28 cellular contexts compared by ENCODE assay signal in the genomic region with DNA sequence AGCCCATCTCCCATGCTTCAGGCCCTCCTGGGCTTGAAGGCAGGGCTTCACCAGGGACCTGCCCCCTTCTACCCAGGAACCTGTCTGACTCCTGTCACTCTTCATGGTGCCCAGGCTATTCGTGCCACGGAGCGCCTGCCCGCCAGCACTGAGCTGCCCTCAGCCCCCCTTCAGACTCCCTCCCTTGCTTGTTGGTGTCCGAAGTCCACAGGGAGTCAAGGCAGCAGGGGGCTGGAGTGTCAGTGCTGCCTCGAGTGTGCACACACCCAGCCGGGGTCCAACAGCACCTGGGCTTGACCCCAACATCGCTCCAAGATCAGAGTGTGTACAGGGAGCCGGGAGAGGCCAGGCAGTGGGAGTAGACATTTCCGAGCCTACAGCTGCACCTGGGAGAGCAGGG.
"Had no signal": no experiment of that assay in that cellular context is flagged by ENCODE, and none has a peak within 500 bp of the region (broad histone marks: within the 10 kb centered on the region; RNA-seq: fewer than 3 reads in every experiment).

No MANE protein-coding gene starts in this region.

- DNase-seq: activated CD4-positive, alpha-beta memory T cell treated with anti-CD3 and anti-CD28 coated beads for 36 hours; activated CD4-positive, alpha-beta T cell treated with anti-CD3 and anti-CD28 coated beads, Interleukin-2, amount 10 ng/mL, durations not matched to agents 7 days and 5 days; activated CD4-positive, CD25-positive, alpha-beta regulatory T cell; activated CD8-positive, alpha-beta memory T cell treated with anti-CD3 and anti-CD28 coated beads for 24 hours; activated effector memory CD4-positive, alpha-beta T cell treated with anti-CD3 and anti-CD28 coated beads, Interleukin-2, amount 50 U/mL, for 16 hours; activated naive CD4-positive, alpha-beta T cell treated with anti-CD3 and anti-CD28 coated beads, Interleukin-2, amount 50 U/mL, for 16 hours; activated naive CD8-positive, alpha-beta T cell treated with anti-CD3 and anti-CD28 coated beads, Interleukin-2, amount 10 ng/mL, durations not matched to agents 7 days and 5 days; activated T-cell treated with anti-CD3 and anti-CD28 coated beads, Interleukin-2, amount 50 U/mL, for 4 hours; adrenal gland; body of pancreas; central memory CD4-positive, alpha-beta T cell; KBM-7; NCI-H1048; NCI-H146; NCI-H187 treated with DMSO at 0.1 percent for 48 hours; NCI-H2081 treated with DMSO at 0.1 percent for 48 hours; NCI-H446; NCI-H524; PC-3; T-cell; T-helper 2 cell; T1000 had no signal

- FAIRE-seq: bronchial epithelial cell, RCC 7860, TTC549 had no signal

- H3K4me1 ChIP-seq: body of pancreas had no signal

- ATAC-seq: activated T-cell treated with anti-CD3 and anti-CD28 coated beads, Interleukin-2, amount 50 U/mL, for 4 hours; body of pancreas; PC-3; T-cell had no signal

- H3K27me3 ChIP-seq: adrenal gland, ascending aorta, body of pancreas had no signal

- H3K4me3 ChIP-seq: adrenal gland, ascending aorta, body of pancreas, SK-N-MC had no signal

- H3K27ac ChIP-seq: adrenal gland, ascending aorta, body of pancreas, SK-N-MC, VCaP had no signal

- H3K9me3 ChIP-seq: adrenal gland, ascending aorta, body of pancreas had no signal
